18 cellular contexts compared by ENCODE assay signal in genomic region chr6:109174911-109175310, GRCh38.
A peak's percentile ranks its signal among the peaks of the same experiment; 100 is the strongest.
DNase-seq lines count a peak whose midpoint lies in the region; ATAC-seq and TF ChIP-seq lines count a peak whose summit lies in the region.
"Had no signal": no experiment of that assay in that cellular context is flagged by ENCODE, and none has a peak within 500 bp of the region (broad histone marks: within the 10 kb centered on the region; RNA-seq: fewer than 3 reads in every experiment).

No MANE protein-coding gene starts in this region.

- DNase-seq in GM04503 (ENCODE audit: low read depth) (peak; percentile 83), fibroblast of peridontal ligament (ENCODE audit: extremely low read depth) (peak; percentile 94), AML-193 (lab: John Stamatoyannopoulos, UW) (no peak), D341Med (ENCODE audit: low spot score) (no peak), NCI-H748 (lab: John Stamatoyannopoulos, UW; ENCODE audit: unreplicated experiment) (no peak)
- DNase-seq: activated CD4-positive, alpha-beta T cell treated with anti-CD3 and anti-CD28 coated beads for 36 hours; activated T-cell treated with anti-CD3 and anti-CD28 coated beads, Interleukin-2, amount 50 U/mL, for 1 hour; C1 segment of cervical spinal cord; Calu3; NCI-H1105 treated with DMSO at 0.1 percent for 48 hours; NCI-H2029; NCI-H226; NCI-H748 treated with DMSO at 0.1 percent for 48 hours; RPMI8226; sigmoid colon; trophoblast cell had no signal

- ATAC-seq in SK-N-SH treated with all-trans-retinoic acid at 6 μM for 48 hours, result peak; percentile 96
- ATAC-seq in HG02763 (IDR thresholded peaks at IDR 0.05; ENCODE audit: unreplicated experiment), result no peak
- ATAC-seq: activated CD4-positive, alpha-beta T cell treated with anti-CD3 and anti-CD28 coated beads for 36 hours had no signal

TF ChIP-seq in SK-N-SH treated with all-trans-retinoic acid at 6 μM for 48 hours, 23 proteins besides CTCF, POLR2A, EP300 and RAD21:
- TF ChIP-seq OSR1 (CRISPR knock-in tag; IDR thresholded peaks at IDR 0.05), result no peak
- TF ChIP-seq ARNTL (CRISPR knock-in tag; IDR thresholded peaks at IDR 0.05; ENCODE audit: borderline replicate concordance, low read depth), result no peak
- TF ChIP-seq PPARA (CRISPR knock-in tag; IDR thresholded peaks at IDR 0.05; ENCODE audit: borderline replicate concordance), result no peak
- peak; percentile 68; the same call in 1 of the 2 replicates for TF ChIP-seq TOX (CRISPR knock-in tag; IDR thresholded peaks at IDR 0.05; ENCODE audit: borderline replicate concordance)
- TF ChIP-seq ZNF565 (CRISPR knock-in tag; conservative IDR thresholded peaks at IDR 0.05; ENCODE audit: low read depth), result no peak
- no peak for TF ChIP-seq GLIS3 (CRISPR knock-in tag; IDR thresholded peaks at IDR 0.05)
- TF ChIP-seq CSDC2 (CRISPR knock-in tag; IDR thresholded peaks at IDR 0.05), result no peak
- peak; percentile 69; the same call in 1 of the 2 replicates for TF ChIP-seq ZC3H10 (CRISPR knock-in tag; IDR thresholded peaks at IDR 0.05)
- TF ChIP-seq ESRRG (CRISPR knock-in tag; IDR thresholded peaks at IDR 0.05), result no peak
- no peak; the same call in 1 of the 2 replicates for TF ChIP-seq POU6F1 (CRISPR knock-in tag; IDR thresholded peaks at IDR 0.05; ENCODE audit: borderline replicate concordance, low read depth)
- no peak for TF ChIP-seq CREB5 (CRISPR knock-in tag; IDR thresholded peaks at IDR 0.05; ENCODE audit: low read depth)
- no peak for TF ChIP-seq ZNF70 (CRISPR knock-in tag; IDR thresholded peaks at IDR 0.05)
- TF ChIP-seq SNAI2 (CRISPR knock-in tag; IDR thresholded peaks at IDR 0.05), result no peak

Comparison
In these comparisons a context has a peak if more than half of its experiments do, and no peak if none do; other contexts are left out.
1. DNase-seq: peak in GM04503 (single experiment) and fibroblast of peridontal ligament (single experiment); none in AML-193 (0 of 2), D341Med (single experiment) and NCI-H748 (single experiment).